In the genomic region with DNA sequence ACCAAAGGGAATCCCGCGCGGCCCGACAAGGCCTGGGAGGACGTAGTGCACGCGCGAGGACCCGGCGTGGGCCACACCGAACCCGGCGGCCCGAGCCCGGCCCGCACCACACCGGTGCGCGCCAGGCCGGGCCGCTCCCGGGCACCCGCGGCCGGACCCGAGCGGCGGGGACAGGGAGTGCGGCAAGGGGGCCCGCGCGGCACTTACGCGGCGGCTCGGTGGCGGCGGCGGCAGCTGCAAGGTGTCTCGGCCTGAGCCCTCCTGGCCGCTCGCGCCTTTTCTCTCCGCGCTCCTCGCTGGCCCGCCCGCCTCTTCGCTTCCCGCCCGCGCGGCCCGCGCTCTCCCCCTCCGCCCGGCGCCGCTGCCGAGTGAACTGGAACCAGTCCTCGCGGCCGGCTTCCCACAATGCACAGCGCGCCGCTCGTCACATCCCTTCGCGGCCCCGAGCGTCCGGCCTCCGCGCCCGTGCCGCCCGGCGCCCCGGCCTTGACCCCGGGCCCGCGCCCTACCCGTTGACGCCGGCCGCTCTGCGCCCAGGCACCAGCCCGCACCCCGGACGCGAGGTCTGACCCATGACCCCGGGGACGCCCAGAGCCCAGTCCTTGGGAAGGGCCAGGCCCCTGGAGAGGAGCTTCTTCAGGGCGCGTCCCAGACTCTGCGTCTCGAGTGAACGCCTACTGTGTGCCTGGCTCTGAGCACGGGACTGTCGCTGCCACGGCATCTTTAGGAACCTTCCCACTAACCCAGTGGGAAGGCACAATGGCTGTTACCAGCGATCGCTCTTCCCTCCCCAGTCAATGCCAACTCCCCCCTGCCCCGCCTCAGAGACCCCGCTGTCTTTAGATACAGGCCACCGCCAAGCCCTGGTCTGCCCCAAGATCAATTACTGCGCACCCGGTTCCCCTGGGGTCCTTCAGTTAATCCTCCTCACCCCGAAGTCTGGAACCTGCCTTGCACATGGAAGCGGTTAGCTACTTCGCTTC, we compare ENCODE assay signal across 8 cellular contexts. TPM values are rescaled to one million over a fixed set of nuclear protein-coding genes. Genes with fewer than 3 reads are reported as not detected.
DNase-seq lines count a peak whose midpoint lies in the region; ATAC-seq and TF ChIP-seq lines count a peak whose summit lies in the region.

A gene (minus strand): TSS at position 377 of the 983 bp plus-strand sequence. CDS start 10,138 bp downstream, outside the sequence.

- no peaks in the 10 kb centered on the region for H3K36me3 Mint-ChIP-seq in activated naive CD4-positive, alpha-beta T cell treated with anti-CD3 and anti-CD28 coated beads, Interleukin-2, amount 50 U/mL, for 24 hours
- no peaks in the 10 kb centered on the region for H3K36me3 Mint-ChIP-seq in osteocyte (ENCODE audit: unreplicated experiment)

- H3K27me3 ChIP-seq in thoracic aorta (replicated peaks; ENCODE audit: insufficient read depth): no peaks in the 10 kb centered on the region

- peak within 1 kb of the TSS; percentile 91 for H3K4me3 Mint-ChIP-seq in activated naive CD4-positive, alpha-beta T cell treated with anti-CD3 and anti-CD28 coated beads, Interleukin-2, amount 50 U/mL, for 24 hours
- peak within 1 kb of the TSS; percentile 85 for H3K4me3 Mint-ChIP-seq in osteocyte (ENCODE audit: unreplicated experiment)

- peak within 1 kb of the TSS; percentile 94 for H3K27ac Mint-ChIP-seq in activated naive CD4-positive, alpha-beta T cell treated with anti-CD3 and anti-CD28 coated beads, Interleukin-2, amount 50 U/mL, for 24 hours
- H3K27ac Mint-ChIP-seq in osteocyte (ENCODE audit: unreplicated experiment): peak within 1 kb of the TSS; percentile 87

- ATAC-seq in GM21786 (IDR thresholded peaks at IDR 0.05; ENCODE audit: unreplicated experiment) (peak; percentile 84), thoracic aorta (ENCODE audit: insufficient number of reproducible peaks, low FRiP score, low read depth) (peak; percentile 90)

- H3K27ac ChIP-seq in thoracic aorta: peak within 1 kb of the TSS; percentile 75 to 79

- no peaks in the 10 kb centered on the region for H3K9me3 Mint-ChIP-seq in activated naive CD4-positive, alpha-beta T cell treated with anti-CD3 and anti-CD28 coated beads, Interleukin-2, amount 50 U/mL, for 24 hours
- H3K9me3 Mint-ChIP-seq in osteocyte (ENCODE audit: unreplicated experiment): no peaks in the 10 kb centered on the region

- no peaks in the 10 kb centered on the region for H3K9me3 ChIP-seq in thoracic aorta

- peak within 1 kb of the TSS; percentile 79 for H3K4me3 ChIP-seq in thoracic aorta

- DNase-seq in ELF-1 (ENCODE audit: low read depth, low spot score): peak; percentile 75
- peak; percentile 79 for DNase-seq in LHCN-M2 (ENCODE audit: low read depth)
- DNase-seq in SKM-1 (lab: John Stamatoyannopoulos, UW; ENCODE audit: unreplicated experiment): peak; percentile 73
- peak; percentile 88 for DNase-seq in glomerular visceral epithelial cell (ENCODE audit: extremely low spot score)
- DNase-seq in osteocyte (ENCODE audit: extremely low spot score, unreplicated experiment): peak; percentile 95
- peak; percentile 66 for DNase-seq in thoracic aorta (ENCODE audit: low spot score)

- H3K36me3 ChIP-seq in thoracic aorta: no peaks in the 10 kb centered on the region

- H3K27me3 Mint-ChIP-seq in activated naive CD4-positive, alpha-beta T cell treated with anti-CD3 and anti-CD28 coated beads, Interleukin-2, amount 50 U/mL, for 24 hours: no peaks in the 10 kb centered on the region
- peaks cover 10% of the 10 kb centered on the region for H3K27me3 Mint-ChIP-seq in osteocyte (ENCODE audit: unreplicated experiment)

- TF ChIP-seq CTCF in osteocyte (IDR thresholded peaks at IDR 0.05) (no peak), thoracic aorta (IDR thresholded peaks at IDR 0.05) (no peak)

- peaks cover 53% of the 10 kb centered on the region for H3K4me1 Mint-ChIP-seq in activated naive CD4-positive, alpha-beta T cell treated with anti-CD3 and anti-CD28 coated beads, Interleukin-2, amount 50 U/mL, for 24 hours
- peaks cover 35% of the 10 kb centered on the region for H3K4me1 Mint-ChIP-seq in osteocyte (ENCODE audit: unreplicated experiment)

- H3K4me1 ChIP-seq in thoracic aorta (ENCODE audit: control insufficient read depth in 1 of 2, low read depth in 2 of 2): peaks cover 20 to 32% of the 10 kb centered on the region in 2 donors

RNA-seq across cellular contexts. Expression of the gene that starts here (rescaled TPM):
- total RNA-seq in LHCN-M2 (2014; rRNA removed) (175 and 183 TPM in 2 replicates), osteocyte (123 and 126 TPM in 2 replicates), thoracic aorta (100 to 1,000 TPM; 153 to 192 TPM)
- 102 TPM for polyA plus RNA-seq in LHCN-M2 (2012)

Comparison
In these comparisons a context has a peak if more than half of its experiments do, and no peak if none do; other contexts are left out.
1. Peak in every context shown above with its lines: DNase-seq, ATAC-seq, H3K4me3 ChIP-seq and H3K27ac ChIP-seq.